1 cellular context compared by ENCODE assay signal in genomic region chr6:118739976-118740771, GRCh38.
TF ChIP-seq lines count a peak whose summit lies in the region.

No MANE protein-coding gene starts in this region.

TF ChIP-seq in K562, 482 proteins besides CTCF, POLR2A, EP300 and RAD21 (continued from another document):
- no peak for TF ChIP-seq RERE (CRISPR knock-in tag; IDR thresholded peaks at IDR 0.05; ENCODE audit: borderline replicate concordance)
- TF ChIP-seq ZNF592 (IDR thresholded peaks at IDR 0.05), result peak; percentile 96
- TF ChIP-seq ZNF551 (CRISPR knock-in tag; IDR thresholded peaks at IDR 0.05), result no peak
- no peak for TF ChIP-seq BMI1 (IDR thresholded peaks at IDR 0.05; ENCODE audit: low read length)
- 0 out of 2 replicates have a peak, but pooled peaks have one; percentile 30 for TF ChIP-seq LEF1 (IDR thresholded peaks at IDR 0.05)
- TF ChIP-seq SMARCE1 (IDR thresholded peaks at IDR 0.05), result peak; percentile 30; the same call in 1 of the 2 replicates
- no peak for TF ChIP-seq RFX7 (CRISPR knock-in tag; IDR thresholded peaks at IDR 0.05)
- TF ChIP-seq ZNF280B (CRISPR knock-in tag; IDR thresholded peaks at IDR 0.05), result no peak
- no peak for TF ChIP-seq TOE1 (IDR thresholded peaks at IDR 0.05; ENCODE audit: borderline replicate concordance)
- TF ChIP-seq TOE1 (CRISPR knock-in tag; IDR thresholded peaks at IDR 0.05; ENCODE audit: borderline replicate concordance, low read depth), result no peak
- TF ChIP-seq C11orf30 (IDR thresholded peaks at IDR 0.05; ENCODE audit: low read depth), result peak; percentile 70; the same call in 1 of the 2 replicates
- TF ChIP-seq ZNF224 (CRISPR knock-in tag; IDR thresholded peaks at IDR 0.05), result no peak
- TF ChIP-seq DDX20 (tag; IDR thresholded peaks at IDR 0.05; ENCODE audit: low read depth), result no peak
- no peak for TF ChIP-seq SMAD1 (IDR thresholded peaks at IDR 0.05; ENCODE audit: low read depth, low read length, partially characterized antibody)
- 0 out of 2 replicates have a peak, but pooled peaks have one; percentile 2 for TF ChIP-seq NFE2L1 (tag; IDR thresholded peaks at IDR 0.05; ENCODE audit: borderline replicate concordance, low read depth)
- TF ChIP-seq SRSF3 (IDR thresholded peaks at IDR 0.05; ENCODE audit: insufficient read depth, low read length), result no peak
- no peak for TF ChIP-seq RBM39 (optimal IDR thresholded peaks at IDR 0.05; ENCODE audit: low read depth, low read length)
- TF ChIP-seq ZNF175 (CRISPR knock-in tag; IDR thresholded peaks at IDR 0.05; ENCODE audit: low read depth), result no peak
- no peak for TF ChIP-seq ZNF79 (CRISPR knock-in tag; IDR thresholded peaks at IDR 0.05; ENCODE audit: low read depth)
- TF ChIP-seq FOSL1 (tag; conservative IDR thresholded peaks at IDR 0.05), result peak; percentile 52; the same call in 1 of the 2 replicates
- no peak for TF ChIP-seq PREB (CRISPR knock-in tag; IDR thresholded peaks at IDR 0.05)
- no peak for TF ChIP-seq GMEB1 (CRISPR knock-in tag; IDR thresholded peaks at IDR 0.05)
- TF ChIP-seq RFX5 (IDR thresholded peaks at IDR 0.05; ENCODE audit: low read depth, low read length), result no peak
- no peak for TF ChIP-seq GATAD2B (IDR thresholded peaks at IDR 0.05; ENCODE audit: borderline replicate concordance)
- 0 out of 2 replicates have a peak, but pooled peaks have one; percentile 16 for TF ChIP-seq ZNF668 (CRISPR knock-in tag; IDR thresholded peaks at IDR 0.05)
- TF ChIP-seq SMARCB1 (IDR thresholded peaks at IDR 0.05; ENCODE audit: insufficient read length, low read depth), result no peak
- no peak for TF ChIP-seq THRAP3 (IDR thresholded peaks at IDR 0.05; ENCODE audit: borderline replicate concordance)
